Comparison of ENCODE assay signal across 24 cellular contexts in the genomic region with DNA sequence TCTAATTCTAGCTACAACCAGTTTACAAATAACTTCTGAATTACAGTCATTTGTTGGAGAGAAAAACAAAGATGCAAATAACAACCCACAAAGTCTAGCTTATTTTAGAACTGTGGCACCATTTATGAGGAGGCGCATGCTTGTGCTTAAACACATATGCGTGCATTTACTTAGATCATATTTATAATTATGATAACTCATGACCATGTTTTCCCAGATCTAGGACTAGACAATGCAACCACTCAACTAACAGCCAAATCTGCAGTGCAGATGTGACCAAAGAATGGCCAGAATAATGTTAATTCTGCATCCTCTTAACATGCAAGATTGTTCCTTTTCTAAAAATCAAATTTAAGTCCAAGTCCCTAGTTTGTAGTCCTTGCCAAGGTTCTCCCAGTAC.
"Had no signal": no experiment of that assay in that cellular context is flagged by ENCODE, and none has a peak within 500 bp of the region (broad histone marks: within the 10 kb centered on the region; RNA-seq: fewer than 3 reads in every experiment).

No MANE protein-coding gene starts in this region.

- H3K27ac ChIP-seq: stomach, suprapubic skin, testis, thoracic aorta, thyroid gland, tibial artery, tibial nerve, transverse colon, upper lobe of left lung, upper lobe of right lung, uterus, vagina had no signal

- DNase-seq: stimulated activated CD4-positive, alpha-beta T cell treated with anti-CD3 and anti-CD28 coated beads, Interleukin-2, amount 100 ng/mL, for 48 hours; stimulated activated CD4-positive, alpha-beta T cell treated with anti-CD3 and anti-CD28 coated beads, Interleukin-4, amount 100 ng/mL, for 1 hour; stimulated activated CD4-positive, alpha-beta T cell treated with anti-CD3 and anti-CD28 coated beads, Interleukin-4, amount 100 ng/mL, for 24 hours; stimulated activated CD4-positive, alpha-beta T cell treated with anti-CD3 and anti-CD28 coated beads, Interleukin-4, amount 100 ng/mL, for 4 hours; stimulated activated CD8-positive, alpha-beta memory T cell treated with anti-CD3 and anti-CD28 coated beads, Interleukin-4, amount 100 ng/mL, for 48 hours; stimulated activated naive B cell treated with anti-CD40 and anti-IgM and Interleukin-4, amounts not matched to agents 10 μg/mL and 1 μg/mL and 100 μg/mL, for 72 hours; stimulated activated naive CD4-positive, alpha-beta T cell; stimulated activated naive CD4-positive, alpha-beta T cell treated with Interleukin-2 at 50 U/mL for 16 hours; stimulated activated naive CD8-positive, alpha-beta T cell treated with anti-CD3 and anti-CD28 coated beads, Interleukin-15, amount 100 ng/mL, for 72 hours; stimulated activated naive CD8-positive, alpha-beta T cell treated with anti-CD3 and anti-CD28 coated beads, Interleukin-15, Interleukin-2, amounts not matched to agents 100 U/mL and 50 U/mL, for 24 hours; stomach; substantia nigra; testis; thyroid gland; tibial artery; transverse colon; trophoblast cell; upper lobe of left lung; upper lobe of right lung; uterus had no signal

- H3K36me3 ChIP-seq: stomach, suprapubic skin, thoracic aorta, thyroid gland, tibial artery, tibial nerve, transverse colon, upper lobe of left lung, upper lobe of right lung, uterus, vagina had no signal

- H3K9me3 ChIP-seq: suprapubic skin, testis, thyroid gland, upper lobe of right lung, uterus, vagina had no signal

- H3K27me3 ChIP-seq: stomach, suprapubic skin, testis, thyroid gland, tibial artery, tibial nerve, transverse colon, upper lobe of left lung, upper lobe of right lung, uterus, vagina had no signal

- H3K4me1 ChIP-seq: stomach, suprapubic skin, testis, thyroid gland, tibial artery, tibial nerve, transverse colon, upper lobe of left lung, upper lobe of right lung, uterus, vagina had no signal

- H3K4me3 ChIP-seq: stomach, suprapubic skin, testis, thoracic aorta, thyroid gland, tibial artery, tibial nerve, transverse colon, upper lobe of left lung, upper lobe of right lung, uterus, vagina had no signal
